In the genomic region with DNA sequence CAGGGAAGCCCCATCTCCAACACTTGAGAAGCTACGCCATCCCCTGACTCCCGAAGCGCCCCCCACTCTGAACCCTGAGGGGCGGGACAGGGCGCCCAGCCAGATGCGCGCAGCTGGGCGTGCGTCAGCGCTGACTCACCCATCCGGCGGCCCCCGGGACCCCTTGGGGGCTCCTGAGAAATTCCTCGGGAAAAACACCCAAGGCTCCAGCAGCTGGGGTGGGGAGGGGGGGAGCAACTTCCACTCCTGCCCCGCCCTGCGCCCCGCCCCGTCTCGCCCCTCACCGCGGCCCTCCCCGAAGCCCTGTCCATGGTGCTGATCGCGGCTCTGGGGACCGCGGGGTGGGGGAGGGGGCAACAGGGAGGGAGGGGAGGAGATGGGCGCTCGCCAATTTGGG, we compare ENCODE assay signal across 9 cellular contexts. TPM values are rescaled to one million over a fixed set of nuclear protein-coding genes. Genes with fewer than 3 reads are reported as not detected.
A peak's percentile ranks its signal among the peaks of the same experiment; 100 is the strongest.
DNase-seq lines count a peak whose midpoint lies in the region; ATAC-seq and TF ChIP-seq lines count a peak whose summit lies in the region.
"Had no signal": no experiment of that assay in that cellular context is flagged by ENCODE, and none has a peak within 500 bp of the region (broad histone marks: within the 10 kb centered on the region; RNA-seq: fewer than 3 reads in every experiment).

No MANE protein-coding gene starts in this region.

- H3K27ac ChIP-seq in HUES6 (ENCODE audit: low read depth, low read length) = no peak overlapping the region
- H3K27ac ChIP-seq in cardiac muscle cell = no peak overlapping the region
- no peak overlapping the region for H3K27ac ChIP-seq in PC-9

- H3K4me1 ChIP-seq in HUES6 (ENCODE audit: control insufficient read depth, insufficient read depth, low read length) (peaks cover 13% of the 10 kb centered on the region), cardiac muscle cell (ENCODE audit: low read depth) (no peaks in the 10 kb centered on the region), PC-9 (replicated peaks; ENCODE audit: insufficient read depth) (no peaks in the 10 kb centered on the region)

- H3K27me3 ChIP-seq in HUES6 (ENCODE audit: control insufficient read depth, insufficient read depth, low read length) (peaks cover 52% of the 10 kb centered on the region), cardiac muscle cell (peaks cover 64% of the 10 kb centered on the region), PC-9 (ENCODE audit: insufficient read depth, low read depth) (peaks cover 97% of the 10 kb centered on the region)

- POLR2A ChIA-PET in PC-9 (lab: Charles Lee; ENCODE audit: unreplicated experiment) = no interaction called here

- no peaks in the 10 kb centered on the region for H3K9me3 ChIP-seq in HUES6 (ENCODE audit: control insufficient read depth, insufficient read depth, low read depth, low read length)
- no peaks in the 10 kb centered on the region for H3K9me3 ChIP-seq in cardiac muscle cell (ENCODE audit: low read depth)
- no peaks in the 10 kb centered on the region for H3K9me3 ChIP-seq in PC-9 (ENCODE audit: insufficient read depth, low read depth)

- H3K36me3 ChIP-seq in HUES6 (ENCODE audit: control insufficient read depth, insufficient read depth, low read length) (no peaks in the 10 kb centered on the region), cardiac muscle cell (no peaks in the 10 kb centered on the region), PC-9 (ENCODE audit: low read depth) (no peaks in the 10 kb centered on the region)

- H3F3A ChIP-seq in PC-9 (ENCODE audit: insufficient read depth, low read depth) = no peaks in the 10 kb centered on the region

- H3K4me2 ChIP-seq in PC-9 = no peak overlapping the region

- BruUV-seq in PC-9 (replicated peaks; lab: Mats Ljungman, UMichigan) = no TSS peak

- no peaks in the 10 kb centered on the region for H3K79me2 ChIP-seq in PC-9 (ENCODE audit: low read depth)

- peak overlapping the region; percentile 26 for H3K9ac ChIP-seq in HUES6 (ENCODE audit: low read length)

- no peak for TF ChIP-seq CTCF in cardiac muscle cell (IDR thresholded peaks at IDR 0.05; ENCODE audit: low read depth, low read length)
- no peak for TF ChIP-seq CTCF in PC-9 (conservative IDR thresholded peaks at IDR 0.05)

- H4K20me1 ChIP-seq in PC-9 (ENCODE audit: insufficient read depth) = no peaks in the 10 kb centered on the region; the same call in 1 of the 2 replicates

- no peaks in the 10 kb centered on the region for H3K9me2 ChIP-seq in PC-9 (ENCODE audit: insufficient read depth)

- H3K4me3 ChIP-seq in HUES6 (ENCODE audit: low read depth, low read length) = peak overlapping the region; percentile 39
- no peak overlapping the region for H3K4me3 ChIP-seq in cardiac muscle cell
- peak overlapping the region; percentile 64 for H3K4me3 ChIP-seq in skeletal muscle cell (ENCODE audit: low read depth, low read length)
- no peak overlapping the region for H3K4me3 ChIP-seq in PC-9

- CTCF ChIA-PET in PC-9 (lab: Charles Lee) = no interaction called here

- ATAC-seq in HG03442 (IDR thresholded peaks at IDR 0.05; ENCODE audit: unreplicated experiment) (no peak), GM18858 (IDR thresholded peaks at IDR 0.05; ENCODE audit: unreplicated experiment) (no peak)

- DNase-seq in activated effector memory CD4-positive, alpha-beta T cell treated with Interleukin-2 at 50 U/mL for 16 hours = peak; percentile 20
- DNase-seq in cardiac muscle cell (ENCODE audit: low read depth in 1 of 2, low spot score in 1 of 2) (peak; percentile 80 to 91), skeletal muscle cell (ENCODE audit: low read depth) (peak; percentile 87), NCI-H526 treated with DMSO at 0.1 percent for 48 hours (lab: John Stamatoyannopoulos, UW) (no peak), PC-9 (no peak)

- intact Hi-C loops in PC-9 (cut with micrococcal nuclease; ENCODE audit: unreplicated experiment) = no loop called here

- no peak overlapping the region for H2AFZ ChIP-seq in PC-9

RNA-seq across cellular contexts. Expression of gene COL5A3, which starts 1.0 kb away (rescaled TPM):
- not detected in 2 replicates for total RNA-seq in cardiac muscle cell
- polyA plus RNA-seq in cardiac muscle cell = 0.24 TPM in 1 of 2 replicates, not detected in the other
- total RNA-seq in PC-9 (2021) = not detected in 2 replicates

RNA-seq across cellular contexts. Expression of gene RDH8, which starts 4.0 kb away (rescaled TPM):
- total RNA-seq in cardiac muscle cell = not detected in 2 replicates
- polyA plus RNA-seq in cardiac muscle cell = not detected in 2 replicates
- not detected in 2 replicates for total RNA-seq in PC-9 (2021)
- total RNA-seq: NCI-H460 had no signal

Comparison
In these comparisons a context has a peak if more than half of its experiments do, and no peak if none do; other contexts are left out.
1. H3K4me3 ChIP-seq: peak in HUES6 (single experiment) and skeletal muscle cell (single experiment); none in cardiac muscle cell (single experiment) and PC-9 (single experiment).
2. DNase-seq: peak in activated effector memory CD4-positive, alpha-beta T cell treated with Interleukin-2 at 50 U/mL for 16 hours (single experiment), cardiac muscle cell (2 of 2) and skeletal muscle cell (single experiment); none in NCI-H526 treated with DMSO at 0.1 percent for 48 hours (single experiment) and PC-9 (0 of 2).